ENCODE assay signal across 9 cellular contexts in genomic region chr1:70140343-70140742, GRCh38.
DNase-seq lines count a peak whose midpoint lies in the region; ATAC-seq and TF ChIP-seq lines count a peak whose summit lies in the region.
"Had no signal": no experiment of that assay in that cellular context is flagged by ENCODE, and none has a peak within 500 bp of the region (broad histone marks: within the 10 kb centered on the region; RNA-seq: fewer than 3 reads in every experiment).

No MANE protein-coding gene starts in this region.

- H4K8ac ChIP-seq in IMR-90 (ENCODE audit: low read depth in 2 of 2, low read length in 2 of 2): no peak overlapping the region

- intact Hi-C loops in IMR-90 (cut with micrococcal nuclease): loop anchor here (5.0 to 10.0 kb wide), 2 partner anchors 398 to 1666 kb away; no protein-coding TSS in a partner anchor

- H3K27me3 ChIP-seq in IMR-90 (ENCODE audit: control insufficient read depth, insufficient read depth, low read length) (no peaks in the 10 kb centered on the region), brain microvascular endothelial cell (replicated peaks) (no peaks in the 10 kb centered on the region), subcutaneous abdominal adipose tissue (ENCODE audit: control insufficient read depth in 5 of 5, insufficient read depth in 4 of 5, low read length in 5 of 5) (no peaks in the 10 kb centered on the region)

- no peak overlapping the region for H3K27ac ChIP-seq in IMR-90 (ENCODE audit: insufficient read depth, low read length)
- H3K27ac ChIP-seq in brain microvascular endothelial cell: peak overlapping the region; percentile 28
- peak overlapping the region; percentile 4 for H3K27ac ChIP-seq in subcutaneous abdominal adipose tissue (ENCODE audit: low read depth, low read length)
- H3K27ac ChIP-seq: WERI-Rb-1 had no signal

- H2BK5ac ChIP-seq in IMR-90 (ENCODE audit: low read depth, low read length, poor library complexity, severe bottlenecking): no peak overlapping the region

- no peak for TF ChIP-seq CTCF in IMR-90 (conservative IDR thresholded peaks at IDR 0.05; ENCODE audit: low read depth, low read length)
- TF ChIP-seq CTCF in brain microvascular endothelial cell (IDR thresholded peaks at IDR 0.05; ENCODE audit: low read depth, low read length, missing control alignments): no peak
- TF ChIP-seq CTCF in GM10266 (IDR thresholded peaks at IDR 0.05; ENCODE audit: control insufficient read depth, insufficient read depth, low read depth, missing control alignments): no peak

- no peak overlapping the region for H3K18ac ChIP-seq in IMR-90 (ENCODE audit: low read depth, low read length)

- H4K91ac ChIP-seq in IMR-90 (ENCODE audit: insufficient read depth, low read depth, low read length): no peak overlapping the region

- no peaks in the 10 kb centered on the region for H4K20me1 ChIP-seq in IMR-90 (ENCODE audit: insufficient read depth, low read length)

- no peaks in the 10 kb centered on the region for H3K36me3 ChIP-seq in IMR-90 (ENCODE audit: control insufficient read depth, insufficient read depth, low read length)
- no peaks in the 10 kb centered on the region for H3K36me3 ChIP-seq in brain microvascular endothelial cell (replicated peaks)
- peaks cover 0 to 2% (median under 1%) of the 10 kb centered on the region in 5 donors for H3K36me3 ChIP-seq in subcutaneous abdominal adipose tissue (ENCODE audit: control insufficient read depth in 5 of 5, insufficient read depth in 5 of 5, low read length in 5 of 5)
- H3K36me3 ChIP-seq: WERI-Rb-1 had no signal

- dilution Hi-C loops in IMR-90 (cut with HindIII; ENCODE audit: low sequenced_read_pairs, unreplicated experiment): no loop called here

- no peak overlapping the region for H3K4ac ChIP-seq in IMR-90 (ENCODE audit: low read depth, low read length)

- no peak overlapping the region for H2AK5ac ChIP-seq in IMR-90 (ENCODE audit: low read depth, low read length)

- BruUV-seq in IMR-90 (replicated peaks; lab: Mats Ljungman, UMichigan): no TSS peak

- H3K9me3 ChIP-seq in IMR-90 (ENCODE audit: control insufficient read depth, insufficient read depth, low read length) (no peaks in the 10 kb centered on the region), subcutaneous abdominal adipose tissue (ENCODE audit: control insufficient read depth in 5 of 5, low read length in 5 of 5) (no peaks in the 10 kb centered on the region)

- TF ChIP-seq RAD21 in IMR-90 (IDR thresholded peaks at IDR 0.05; ENCODE audit: low read length): no peak

- POLR2A ChIA-PET in IMR-90 (lab: Charles Lee; ENCODE audit: unreplicated experiment): no interaction called here

- no peak overlapping the region for H2AFZ ChIP-seq in IMR-90 (replicated peaks; ENCODE audit: low read length, poor library complexity)

- H3K4me2 ChIP-seq in IMR-90 (ENCODE audit: low read depth, low read length): no peak overlapping the region

- in situ Hi-C loops in IMR-90 (cut with MboI; ENCODE audit: low sequenced_read_pairs) (loop anchor here (25.0 kb wide), 1 partner anchor 103 kb away; no protein-coding TSS in a partner anchor), brain microvascular endothelial cell (cut with HindIII; ENCODE audit: low pct_ligation_motif_present, low sequenced_read_pairs) (no loop called here)

- H3K4me3 ChIP-seq in IMR-90 (ENCODE audit: insufficient read depth, low read depth, low read length) (no peak overlapping the region), brain microvascular endothelial cell (ENCODE audit: low read depth, low read length) (no peak overlapping the region), subcutaneous abdominal adipose tissue (ENCODE audit: low read depth in 1 of 5, low read length in 5 of 5) (no peak overlapping the region)

- TF ChIP-seq POLR2A in IMR-90 (IDR thresholded peaks at IDR 0.05; ENCODE audit: low read depth, low read length): no peak

- no peak overlapping the region for H3K14ac ChIP-seq in IMR-90 (replicated peaks; ENCODE audit: low read depth, low read length)

- no peak overlapping the region for H2AK9ac ChIP-seq in IMR-90 (replicated peaks; ENCODE audit: low read depth, low read length, poor library complexity)

- no peak overlapping the region for H4K5ac ChIP-seq in IMR-90 (ENCODE audit: low read depth, low read length)

- H2BK120ac ChIP-seq in IMR-90 (ENCODE audit: low read depth, low read length): no peak overlapping the region

- H2BK20ac ChIP-seq in IMR-90 (ENCODE audit: low read depth, low read length): no peak overlapping the region

- H3K79me1 ChIP-seq in IMR-90 (ENCODE audit: low read depth in 1 of 2, low read length in 2 of 2): no peaks in the 10 kb centered on the region

- H3K4me1 ChIP-seq in IMR-90 (ENCODE audit: control insufficient read depth, insufficient read depth, low read length) (no peaks in the 10 kb centered on the region; the same call in 1 of the 2 replicates), subcutaneous abdominal adipose tissue (ENCODE audit: control insufficient read depth in 5 of 5, insufficient read depth in 5 of 5, low read length in 5 of 5) (peaks cover 0 to 17% (median 12%) of the 10 kb centered on the region in 5 donors)

- H3K9me1 ChIP-seq in IMR-90 (ENCODE audit: insufficient read depth, low read length): no peaks in the 10 kb centered on the region

- ATAC-seq in IMR-90 (ENCODE audit: low read depth): peak; percentile 50

- CTCF ChIA-PET in IMR-90 (lab: Yijun Ruan, JAX): interaction anchor here (0.6 kb wide), 1 partner anchor 1570 kb away, joined by 3 read pairs; no protein-coding TSS in a partner anchor

- no peak overlapping the region for H3K23ac ChIP-seq in IMR-90 (ENCODE audit: low read depth, low read length)

- no peak overlapping the region for H3K56ac ChIP-seq in IMR-90 (ENCODE audit: extremely low read depth, insufficient read depth, low read length)

- DNase-seq in IMR-90 (peak; percentile 78), brain microvascular endothelial cell (peak; percentile 77), hepatic stellate cell (ENCODE audit: low spot score) (peak; percentile 40), GM10266 (ENCODE audit: extremely low spot score) (no peak), DMS79 treated with DMSO at 0.1 percent for 48 hours (lab: John Stamatoyannopoulos, UW) (no peak)
- no peak for DNase-seq in activated T-cell treated with anti-CD3 and anti-CD28 coated beads, Interleukin-2, amount 50 U/mL, for 1 hour
- DNase-seq: DND-41, WERI-Rb-1 had no signal

- no peak overlapping the region for H3K9ac ChIP-seq in IMR-90 (ENCODE audit: low read depth, low read length)
- no peak overlapping the region for H3K9ac ChIP-seq in subcutaneous abdominal adipose tissue (ENCODE audit: low read length in 5 of 5)

- no peak overlapping the region for H2BK15ac ChIP-seq in IMR-90 (ENCODE audit: low read depth, low read length)

TF ChIP-seq in IMR-90, 13 proteins besides CTCF, POLR2A, EP300 and RAD21:
- 0 out of 2 replicates have a peak, but pooled peaks have one; percentile 10 for TF ChIP-seq MAFK (IDR thresholded peaks at IDR 0.05; ENCODE audit: low read depth, low read length)
- TF ChIP-seq NFE2L2 (IDR thresholded peaks at IDR 0.05; ENCODE audit: low read depth, low read length): 0 out of 2 replicates have a peak, but pooled peaks have one; percentile 27
- TF ChIP-seq RCOR1 (IDR thresholded peaks at IDR 0.05; ENCODE audit: insufficient replicate concordance, low read length): no peak

Comparison
In these comparisons a context has a peak if more than half of its experiments do, and no peak if none do; other contexts are left out.
1. DNase-seq: peak in IMR-90 (single experiment), brain microvascular endothelial cell (single experiment) and hepatic stellate cell (single experiment); none in activated T-cell treated with anti-CD3 and anti-CD28 coated beads, Interleukin-2, amount 50 U/mL, for 1 hour (single experiment), GM10266 (single experiment) and DMS79 treated with DMSO at 0.1 percent for 48 hours (single experiment).